Comparison of ENCODE assay signal across 11 cellular contexts in the genomic region with DNA sequence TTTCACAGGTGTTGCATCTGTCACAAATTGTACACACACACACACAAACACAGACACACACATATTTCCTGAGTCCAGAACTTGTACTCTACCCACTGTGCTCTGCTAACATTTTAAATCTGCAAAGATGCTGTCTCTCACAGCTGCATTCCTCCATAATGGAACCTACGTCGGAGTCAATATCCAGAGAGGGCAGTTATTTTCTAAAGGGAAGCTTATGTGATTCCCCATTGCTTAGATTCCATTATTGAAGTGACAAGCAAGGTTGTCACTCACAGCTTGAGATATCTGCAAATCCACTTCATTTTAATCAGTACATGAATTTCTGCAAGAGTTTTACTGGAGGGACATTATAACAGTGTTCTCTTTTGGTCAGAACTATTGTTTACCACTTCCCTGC.
"Had no signal": no experiment of that assay in that cellular context is flagged by ENCODE, and none has a peak within 500 bp of the region (broad histone marks: within the 10 kb centered on the region; RNA-seq: fewer than 3 reads in every experiment).

No MANE protein-coding gene starts in this region.

- H2AFZ ChIP-seq: GM23248, GM23338 had no signal

- FAIRE-seq: H1, H54 had no signal

- H3K36me3 ChIP-seq: HAP-1 had no signal

- H3K4me2 ChIP-seq: GM23338 had no signal

- H3K27ac ChIP-seq: GM23248 had no signal

- H3K9me3 ChIP-seq: HAP-1 had no signal

- H3K4me3 ChIP-seq: GM23248, GM23338, HAP-1 had no signal

- ATAC-seq: GM23338, HCT116 had no signal

- DNase-seq: GM23248, GOT3, H7, H9, HCEC 1CT, HFFc6 had no signal

- H3K9ac ChIP-seq: GM23248 had no signal
